ENCODE assay signal across 17 cellular contexts in the genomic region with DNA sequence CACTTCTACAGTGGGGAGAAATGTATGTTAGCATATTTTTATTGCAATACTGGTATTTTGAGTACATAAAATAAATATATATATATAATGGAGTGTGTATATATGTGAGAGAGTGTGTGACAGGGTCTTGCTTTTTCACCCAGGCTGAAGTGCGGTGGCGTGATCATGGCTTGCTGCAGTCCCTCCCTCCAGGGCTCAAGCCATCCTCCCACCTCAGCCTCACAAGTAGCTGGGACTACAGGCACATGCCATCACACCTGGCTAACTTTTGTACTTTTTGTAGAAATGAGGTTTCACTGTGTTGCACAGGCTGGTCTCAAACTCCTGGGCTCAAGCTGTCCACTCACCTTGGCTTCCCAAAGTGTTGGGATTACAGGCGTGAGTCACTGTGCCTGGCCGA. TPM values are rescaled to one million over a fixed set of nuclear protein-coding genes. Genes with fewer than 3 reads are reported as not detected.
A peak's percentile ranks its signal among the peaks of the same experiment; 100 is the strongest.
DNase-seq lines count a peak whose midpoint lies in the region; ATAC-seq and TF ChIP-seq lines count a peak whose summit lies in the region.
"Had no signal": no experiment of that assay in that cellular context is flagged by ENCODE, and none has a peak within 500 bp of the region (broad histone marks: within the 10 kb centered on the region; RNA-seq: fewer than 3 reads in every experiment).

No MANE protein-coding gene starts in this region.

- peaks cover 71% of the 10 kb centered on the region for H3K4me1 Mint-ChIP-seq in activated naive CD4-positive, alpha-beta T cell treated with anti-CD3 and anti-CD28 coated beads, Interleukin-2, amount 50 U/mL, for 24 hours
- H3K4me1 Mint-ChIP-seq in activated B cell treated with CpG ODN at 0.5 μM for 24 hours, result peaks cover 61% of the 10 kb centered on the region
- peaks cover 59% of the 10 kb centered on the region for H3K4me1 Mint-ChIP-seq in stimulated activated memory B cell treated with anti-CD40 and anti-IgM and Interleukin-4, amounts not matched to agents 10 μg/mL and 1 μg/mL and 100 μg/mL, for 72 hours

- H3K9ac ChIP-seq in colonic mucosa (ENCODE audit: low read depth in 2 of 2, low read length in 2 of 2), result no peak overlapping the region

- peaks cover 15% of the 10 kb centered on the region for H3K36me3 Mint-ChIP-seq in activated naive CD4-positive, alpha-beta T cell treated with anti-CD3 and anti-CD28 coated beads, Interleukin-2, amount 50 U/mL, for 24 hours
- H3K36me3 Mint-ChIP-seq in activated B cell treated with CpG ODN at 0.5 μM for 24 hours (ENCODE audit: low read depth), result peaks cover 54% of the 10 kb centered on the region
- peaks cover 32% of the 10 kb centered on the region for H3K36me3 Mint-ChIP-seq in stimulated activated memory B cell treated with anti-CD40 and anti-IgM and Interleukin-4, amounts not matched to agents 10 μg/mL and 1 μg/mL and 100 μg/mL, for 72 hours

- ATAC-seq in activated B cell treated with CpG ODN at 0.5 μM for 24 hours (ENCODE audit: low read depth), result no peak
- no peak for ATAC-seq in stimulated activated memory B cell treated with anti-CD40 and anti-IgM and Interleukin-4, amounts not matched to agents 10 μg/mL and 1 μg/mL and 100 μg/mL, for 72 hours
- no peak for ATAC-seq in esophagus mucosa
- ATAC-seq: left lung, mucosa of descending colon had no signal

- no peak overlapping the region for H3K4me3 ChIP-seq in colonic mucosa
- H3K4me3 ChIP-seq: left lung, mucosa of descending colon had no signal

- POLR2A ChIA-PET in activated B cell treated with CpG ODN at 0.5 μM for 24 hours (lab: Charles Lee), result interaction anchor here (0.6 to 5.1 kb wide), 5 partner anchors 65 to 471 kb away, joined by 3 to 19 read pairs (median 3); a partner anchor contains a TSS

- CTCF ChIA-PET in activated B cell treated with CpG ODN at 0.5 μM for 24 hours (lab: Charles Lee), result interaction anchor here (1.3 to 7.4 kb wide), 7 partner anchors 60 to 419 kb away, joined by 4 to 169 read pairs (median 7); a partner anchor contains a TSS

- no peaks in the 10 kb centered on the region for H3K9me3 Mint-ChIP-seq in activated naive CD4-positive, alpha-beta T cell treated with anti-CD3 and anti-CD28 coated beads, Interleukin-2, amount 50 U/mL, for 24 hours
- no peaks in the 10 kb centered on the region for H3K9me3 Mint-ChIP-seq in activated B cell treated with CpG ODN at 0.5 μM for 24 hours
- H3K9me3 Mint-ChIP-seq in stimulated activated memory B cell treated with anti-CD40 and anti-IgM and Interleukin-4, amounts not matched to agents 10 μg/mL and 1 μg/mL and 100 μg/mL, for 72 hours, result no peaks in the 10 kb centered on the region

- intact Hi-C loops in activated B cell treated with CpG ODN at 0.5 μM for 24 hours (cut with micrococcal nuclease) (loop anchor here (2.0 kb wide), 2 partner anchors 531 to 721 kb away; a partner anchor contains a TSS), colonic mucosa (cut with DNase I) (loop anchor here (5.0 kb wide), 1 partner anchor 79 kb away; no protein-coding TSS in a partner anchor)

- peak overlapping the region; percentile 89 for H3K27ac Mint-ChIP-seq in activated naive CD4-positive, alpha-beta T cell treated with anti-CD3 and anti-CD28 coated beads, Interleukin-2, amount 50 U/mL, for 24 hours
- peak overlapping the region; percentile 94 for H3K27ac Mint-ChIP-seq in activated B cell treated with CpG ODN at 0.5 μM for 24 hours
- peak overlapping the region; percentile 90 for H3K27ac Mint-ChIP-seq in stimulated activated memory B cell treated with anti-CD40 and anti-IgM and Interleukin-4, amounts not matched to agents 10 μg/mL and 1 μg/mL and 100 μg/mL, for 72 hours

- H3K4me3 Mint-ChIP-seq in activated naive CD4-positive, alpha-beta T cell treated with anti-CD3 and anti-CD28 coated beads, Interleukin-2, amount 50 U/mL, for 24 hours, result peak overlapping the region; percentile 93
- H3K4me3 Mint-ChIP-seq in activated B cell treated with CpG ODN at 0.5 μM for 24 hours, result no peak overlapping the region
- peak overlapping the region; percentile 88 for H3K4me3 Mint-ChIP-seq in stimulated activated memory B cell treated with anti-CD40 and anti-IgM and Interleukin-4, amounts not matched to agents 10 μg/mL and 1 μg/mL and 100 μg/mL, for 72 hours

- H3K36me3 ChIP-seq in colonic mucosa, result no peaks in the 10 kb centered on the region
- H3K36me3 ChIP-seq: brain microvascular endothelial cell had no signal

- H3K27me3 ChIP-seq in colonic mucosa, result no peaks in the 10 kb centered on the region
- H3K27me3 ChIP-seq: brain microvascular endothelial cell, left lung had no signal

- no peak for TF ChIP-seq CTCF in activated B cell treated with CpG ODN at 0.5 μM for 24 hours (IDR thresholded peaks at IDR 0.05)
- TF ChIP-seq CTCF in colonic mucosa (IDR thresholded peaks at IDR 0.05), result no peak

- no peaks in the 10 kb centered on the region for H3K4me1 ChIP-seq in colonic mucosa

- no peak for DNase-seq in activated naive CD4-positive, alpha-beta T cell (lab: John Stamatoyannopoulos, UW)
- DNase-seq in activated B cell treated with CpG ODN at 0.5 μM for 24 hours (no peak), colonic mucosa (no peak), NCI-H1417 (lab: John Stamatoyannopoulos, UW) (no peak), inferior parietal cortex (ENCODE audit: extremely low spot score) (no peak)
- DNase-seq: brain microvascular endothelial cell, erythroblast, left lung, mucosa of descending colon, NCI-H187 treated with DMSO at 0.1 percent for 48 hours, NCI-H446, occipital lobe, retina had no signal

- H3K27ac ChIP-seq in colonic mucosa, result peak overlapping the region; percentile 23
- H3K27ac ChIP-seq: brain microvascular endothelial cell, RWPE1 had no signal

- no peaks in the 10 kb centered on the region for H3K27me3 Mint-ChIP-seq in activated naive CD4-positive, alpha-beta T cell treated with anti-CD3 and anti-CD28 coated beads, Interleukin-2, amount 50 U/mL, for 24 hours
- H3K27me3 Mint-ChIP-seq in activated B cell treated with CpG ODN at 0.5 μM for 24 hours, result no peaks in the 10 kb centered on the region
- no peaks in the 10 kb centered on the region for H3K27me3 Mint-ChIP-seq in stimulated activated memory B cell treated with anti-CD40 and anti-IgM and Interleukin-4, amounts not matched to agents 10 μg/mL and 1 μg/mL and 100 μg/mL, for 72 hours

- no peaks in the 10 kb centered on the region for H3K9me3 ChIP-seq in colonic mucosa
- H3K9me3 ChIP-seq: left lung, mucosa of descending colon had no signal

RNA-seq across cellular contexts. Expression of a gene that starts 4.1 kb away (rescaled TPM):
- 116 and 122 TPM in 2 replicates for total RNA-seq in activated B cell treated with CpG ODN at 0.5 μM for 24 hours
- total RNA-seq in colonic mucosa, result 10 to 100 TPM; 15.8 to 31.5 TPM
- total RNA-seq in esophagus mucosa, result 26.7 TPM

RNA-seq across cellular contexts. Expression of a gene that starts 52.5 kb away (rescaled TPM):
- total RNA-seq in activated B cell treated with CpG ODN at 0.5 μM for 24 hours, result 2.9 and 3.7 TPM in 2 replicates
- 1 to 10 TPM in 1 of 2 donors, under 1 TPM in 1; 0.79 to 1.2 TPM for total RNA-seq in colonic mucosa
- total RNA-seq in esophagus mucosa, result 15.4 TPM
